ENCODE assay signal across 1 cellular context in genomic region chr15:70286110-70286806, GRCh38.
TF ChIP-seq lines count a peak whose summit lies in the region.

No MANE protein-coding gene starts in this region.

TF ChIP-seq in WTC11, 78 proteins besides CTCF, POLR2A, EP300 and RAD21 (continued from another document):
- no peak for TF ChIP-seq PRDM15 (CRISPR knock-in tag; IDR thresholded peaks at IDR 0.05)
- TF ChIP-seq FOXP4 (CRISPR knock-in tag; IDR thresholded peaks at IDR 0.05) = no peak
- no peak for TF ChIP-seq RELA (CRISPR knock-in tag; IDR thresholded peaks at IDR 0.05; ENCODE audit: borderline replicate concordance)
- no peak for TF ChIP-seq ZNF121 (CRISPR knock-in tag; IDR thresholded peaks at IDR 0.05)
- no peak for TF ChIP-seq TCF7 (CRISPR knock-in tag; IDR thresholded peaks at IDR 0.05; ENCODE audit: low read depth)
- TF ChIP-seq NFE2L1 (CRISPR knock-in tag; IDR thresholded peaks at IDR 0.05) = no peak
- TF ChIP-seq SOX15 (CRISPR knock-in tag; IDR thresholded peaks at IDR 0.05) = no peak
- TF ChIP-seq RORB (CRISPR knock-in tag; IDR thresholded peaks at IDR 0.05) = no peak
- no peak for TF ChIP-seq ZNF425 (CRISPR knock-in tag; conservative IDR thresholded peaks at IDR 0.05)
- no peak for TF ChIP-seq MXD4 (CRISPR knock-in tag; IDR thresholded peaks at IDR 0.05; ENCODE audit: borderline replicate concordance)
- no peak for TF ChIP-seq TEAD4 (CRISPR knock-in tag; IDR thresholded peaks at IDR 0.05)
